8 cellular contexts compared by ENCODE assay signal in genomic region chr10:14837003-14837755, GRCh38. TPM values are rescaled to one million over a fixed set of nuclear protein-coding genes. Genes with fewer than 3 reads are reported as not detected.
DNase-seq lines count a peak whose midpoint lies in the region; TF ChIP-seq lines count a peak whose summit lies in the region.

No MANE protein-coding gene starts in this region.

- no peaks in the 10 kb centered on the region for H3K9me2 ChIP-seq in hepatocyte (replicated peaks; ENCODE audit: insufficient read depth)

- peak overlapping the region; percentile 96 for H3K4me3 ChIP-seq in WERI-Rb-1 (ENCODE audit: low read depth, low read length)
- peak overlapping the region; percentile 16 for H3K4me3 ChIP-seq in hepatocyte
- peak overlapping the region; percentile 93 to 100 (median 96) for H3K4me3 ChIP-seq in skin epidermis

- H3K36me3 ChIP-seq in WERI-Rb-1 (peaks cover 18% of the 10 kb centered on the region), hepatocyte (replicated peaks; ENCODE audit: insufficient read depth, low read depth) (no peaks in the 10 kb centered on the region)

- TF ChIP-seq CTCF in WERI-Rb-1 (IDR thresholded peaks at IDR 0.05; ENCODE audit: low read depth, low read length): no peak
- no peak for TF ChIP-seq CTCF in hepatocyte (IDR thresholded peaks at IDR 0.05; ENCODE audit: poor library complexity)

- peak overlapping the region; percentile 94 for H3K27ac ChIP-seq in WERI-Rb-1
- peak overlapping the region; percentile 93 for H3K27ac ChIP-seq in hepatocyte
- peak overlapping the region; percentile 42 to 98 (median 94) for H3K27ac ChIP-seq in skin epidermis

- H4K20me1 ChIP-seq in hepatocyte (ENCODE audit: insufficient read depth, poor library complexity, severe bottlenecking): no peaks in the 10 kb centered on the region

- peak overlapping the region; percentile 78 for H3K4me2 ChIP-seq in hepatocyte

- H3K4me1 ChIP-seq in hepatocyte (ENCODE audit: insufficient read depth): peaks cover 9% of the 10 kb centered on the region

- H3K79me2 ChIP-seq in hepatocyte: peaks cover 34% of the 10 kb centered on the region

- H3K9me3 ChIP-seq in WERI-Rb-1 (ENCODE audit: severe bottlenecking) (no peaks in the 10 kb centered on the region), hepatocyte (ENCODE audit: low read depth) (no peaks in the 10 kb centered on the region)

- whole genome bisulfite sequencing in hepatocyte (ENCODE audit: low lambda C conversion rate, missing lambda C conversion rate): 24% methylated on average over 14 of the region's 14 CpGs

- H2AFZ ChIP-seq in hepatocyte: peak overlapping the region; percentile 72

- no peaks in the 10 kb centered on the region for H3K27me3 ChIP-seq in WERI-Rb-1 (ENCODE audit: insufficient read depth, low read depth, severe bottlenecking)
- H3K27me3 ChIP-seq in hepatocyte: no peaks in the 10 kb centered on the region

- peak; percentile 48 for DNase-seq in NCI-H2227 (lab: John Stamatoyannopoulos, UW; ENCODE audit: unreplicated experiment)
- DNase-seq in NCI-H2227 treated with DMSO at 0.1 percent for 48 hours (lab: John Stamatoyannopoulos, UW): no peak
- DNase-seq in WERI-Rb-1: no peak
- no peak for DNase-seq in hepatocyte (ENCODE audit: low spot score)
- DNase-seq in NK-92 (lab: John Stamatoyannopoulos, UW; ENCODE audit: unreplicated experiment): no peak
- DNase-seq in stimulated activated CD4-positive, alpha-beta T cell treated with anti-CD3 and anti-CD28 coated beads, Interleukin-4, amount 100 ng/mL, for 4 hours: no peak
- DNase-seq in NCI-H446 (lab: John Stamatoyannopoulos, UW): no peak

RNA-seq across cellular contexts. Expression of gene CDNF, which starts 0.7 kb away (rescaled TPM):
- 3.1 and 7.6 TPM in 2 replicates for total RNA-seq in hepatocyte
- polyA plus RNA-seq in hepatocyte: 2.3 and 2.4 TPM in 2 replicates

RNA-seq across cellular contexts. Expression of gene HSPA14, which starts 0.9 kb away (rescaled TPM):
- total RNA-seq in hepatocyte: 12.8 and 20.2 TPM in 2 replicates
- 9.9 and 13.8 TPM in 2 replicates for polyA plus RNA-seq in hepatocyte

RNA-seq across cellular contexts. Expression of gene MSANTD7, which starts 0.9 kb away (rescaled TPM):
- total RNA-seq in hepatocyte: 13.3 and 14.0 TPM in 2 replicates
- polyA plus RNA-seq in hepatocyte: 9.2 and 11.6 TPM in 2 replicates

RNA-seq across cellular contexts. Expression of gene SUV39H2, which starts 41.5 kb away (rescaled TPM):
- 15.5 and 19.9 TPM in 2 replicates for total RNA-seq in hepatocyte
- 8.0 and 8.6 TPM in 2 replicates for polyA plus RNA-seq in hepatocyte

Comparison
In these comparisons a context has a peak if more than half of its experiments do, and no peak if none do; other contexts are left out.
1. H3K4me3 ChIP-seq: peak in every context shown above with its lines; median percentile 96 in WERI-Rb-1; 96 in skin epidermis; 16 in hepatocyte.